1 cellular context compared by ENCODE assay signal in genomic region chr15:29129903-29130302, GRCh38.
TF ChIP-seq lines count a peak whose summit lies in the region.

No MANE protein-coding gene starts in this region.

TF ChIP-seq in WTC11, 78 proteins besides CTCF, POLR2A, EP300 and RAD21 (continued from another document):
- TF ChIP-seq, protein P1, sequence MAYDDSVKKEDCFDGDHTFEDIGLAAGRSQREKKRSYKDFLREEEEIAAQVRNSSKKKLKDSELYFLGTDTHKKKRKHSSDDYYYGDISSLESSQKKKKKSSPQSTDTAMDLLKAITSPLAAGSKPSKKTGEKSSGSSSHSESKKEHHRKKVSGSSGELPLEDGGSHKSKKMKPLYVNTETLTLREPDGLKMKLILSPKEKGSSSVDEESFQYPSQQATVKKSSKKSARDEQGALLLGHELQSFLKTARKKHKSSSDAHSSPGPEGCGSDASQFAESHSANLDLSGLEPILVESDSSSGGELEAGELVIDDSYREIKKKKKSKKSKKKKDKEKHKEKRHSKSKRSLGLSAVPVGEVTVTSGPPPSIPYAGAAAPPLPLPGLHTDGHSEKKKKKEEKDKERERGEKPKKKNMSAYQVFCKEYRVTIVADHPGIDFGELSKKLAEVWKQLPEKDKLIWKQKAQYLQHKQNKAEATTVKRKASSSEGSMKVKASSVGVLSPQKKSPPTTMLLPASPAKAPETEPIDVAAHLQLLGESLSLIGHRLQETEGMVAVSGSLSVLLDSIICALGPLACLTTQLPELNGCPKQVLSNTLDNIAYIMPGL (CRISPR knock-in tag; IDR thresholded peaks at IDR 0.05), result no peak
- TF ChIP-seq, protein P2, sequence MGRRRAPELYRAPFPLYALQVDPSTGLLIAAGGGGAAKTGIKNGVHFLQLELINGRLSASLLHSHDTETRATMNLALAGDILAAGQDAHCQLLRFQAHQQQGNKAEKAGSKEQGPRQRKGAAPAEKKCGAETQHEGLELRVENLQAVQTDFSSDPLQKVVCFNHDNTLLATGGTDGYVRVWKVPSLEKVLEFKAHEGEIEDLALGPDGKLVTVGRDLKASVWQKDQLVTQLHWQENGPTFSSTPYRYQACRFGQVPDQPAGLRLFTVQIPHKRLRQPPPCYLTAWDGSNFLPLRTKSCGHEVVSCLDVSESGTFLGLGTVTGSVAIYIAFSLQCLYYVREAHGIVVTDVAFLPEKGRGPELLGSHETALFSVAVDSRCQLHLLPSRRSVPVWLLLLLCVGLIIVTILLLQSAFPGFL (CRISPR knock-in tag; IDR thresholded peaks at IDR 0.05; ENCODE audit: borderline replicate concordance), result no peak
- no peak for TF ChIP-seq TEAD1 (CRISPR knock-in tag; IDR thresholded peaks at IDR 0.05)
- TF ChIP-seq FOXK1 (CRISPR knock-in tag; IDR thresholded peaks at IDR 0.05), result no peak
- no peak for TF ChIP-seq MXD4 (CRISPR knock-in tag; IDR thresholded peaks at IDR 0.05; ENCODE audit: borderline replicate concordance)
- TF ChIP-seq ETV6 (CRISPR knock-in tag; IDR thresholded peaks at IDR 0.05), result no peak
- TF ChIP-seq PRRX2 (CRISPR knock-in tag; IDR thresholded peaks at IDR 0.05), result no peak
- TF ChIP-seq, protein P3, sequence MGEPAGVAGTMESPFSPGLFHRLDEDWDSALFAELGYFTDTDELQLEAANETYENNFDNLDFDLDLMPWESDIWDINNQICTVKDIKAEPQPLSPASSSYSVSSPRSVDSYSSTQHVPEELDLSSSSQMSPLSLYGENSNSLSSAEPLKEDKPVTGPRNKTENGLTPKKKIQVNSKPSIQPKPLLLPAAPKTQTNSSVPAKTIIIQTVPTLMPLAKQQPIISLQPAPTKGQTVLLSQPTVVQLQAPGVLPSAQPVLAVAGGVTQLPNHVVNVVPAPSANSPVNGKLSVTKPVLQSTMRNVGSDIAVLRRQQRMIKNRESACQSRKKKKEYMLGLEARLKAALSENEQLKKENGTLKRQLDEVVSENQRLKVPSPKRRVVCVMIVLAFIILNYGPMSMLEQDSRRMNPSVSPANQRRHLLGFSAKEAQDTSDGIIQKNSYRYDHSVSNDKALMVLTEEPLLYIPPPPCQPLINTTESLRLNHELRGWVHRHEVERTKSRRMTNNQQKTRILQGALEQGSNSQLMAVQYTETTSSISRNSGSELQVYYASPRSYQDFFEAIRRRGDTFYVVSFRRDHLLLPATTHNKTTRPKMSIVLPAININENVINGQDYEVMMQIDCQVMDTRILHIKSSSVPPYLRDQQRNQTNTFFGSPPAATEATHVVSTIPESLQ (CRISPR knock-in tag; IDR thresholded peaks at IDR 0.05), result no peak
- TF ChIP-seq ZNF532 (CRISPR knock-in tag; IDR thresholded peaks at IDR 0.05; ENCODE audit: borderline replicate concordance), result no peak
- no peak for TF ChIP-seq NR1H2 (CRISPR knock-in tag; IDR thresholded peaks at IDR 0.05)
- TF ChIP-seq, protein P4, sequence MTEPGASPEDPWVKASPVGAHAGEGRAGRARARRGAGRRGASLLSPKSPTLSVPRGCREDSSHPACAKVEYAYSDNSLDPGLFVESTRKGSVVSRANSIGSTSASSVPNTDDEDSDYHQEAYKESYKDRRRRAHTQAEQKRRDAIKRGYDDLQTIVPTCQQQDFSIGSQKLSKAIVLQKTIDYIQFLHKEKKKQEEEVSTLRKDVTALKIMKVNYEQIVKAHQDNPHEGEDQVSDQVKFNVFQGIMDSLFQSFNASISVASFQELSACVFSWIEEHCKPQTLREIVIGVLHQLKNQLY (CRISPR knock-in tag; IDR thresholded peaks at IDR 0.05), result no peak
- no peak for TF ChIP-seq STAT6 (CRISPR knock-in tag; conservative IDR thresholded peaks at IDR 0.05; ENCODE audit: low read depth)
- TF ChIP-seq, protein P5, sequence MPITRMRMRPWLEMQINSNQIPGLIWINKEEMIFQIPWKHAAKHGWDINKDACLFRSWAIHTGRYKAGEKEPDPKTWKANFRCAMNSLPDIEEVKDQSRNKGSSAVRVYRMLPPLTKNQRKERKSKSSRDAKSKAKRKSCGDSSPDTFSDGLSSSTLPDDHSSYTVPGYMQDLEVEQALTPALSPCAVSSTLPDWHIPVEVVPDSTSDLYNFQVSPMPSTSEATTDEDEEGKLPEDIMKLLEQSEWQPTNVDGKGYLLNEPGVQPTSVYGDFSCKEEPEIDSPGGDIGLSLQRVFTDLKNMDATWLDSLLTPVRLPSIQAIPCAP (CRISPR knock-in tag; IDR thresholded peaks at IDR 0.05), result no peak
TF ChIP-seq in WTC11: peak in this region for 0.
